In genomic region chr14:49853158-49853477, GRCh38 we compare ENCODE assay signal across 8 cellular contexts. TPM values are rescaled to one million over a fixed set of nuclear protein-coding genes. Genes with fewer than 3 reads are reported as not detected.
A peak's percentile ranks its signal among the peaks of the same experiment; 100 is the strongest.
DNase-seq lines count a peak whose midpoint lies in the region; ATAC-seq and TF ChIP-seq lines count a peak whose summit lies in the region.

No MANE protein-coding gene starts in this region.

- H3F3A ChIP-seq in OCI-LY1 (ENCODE audit: insufficient read depth, low read length), result peaks cover 3% of the 10 kb centered on the region; the same call in 1 of the 2 replicates

- H2AFZ ChIP-seq in OCI-LY1 (ENCODE audit: low read length) (peak overlapping the region; percentile 88), parathyroid adenoma (peak overlapping the region; percentile 96)

- peaks cover 4% of the 10 kb centered on the region for H3K36me3 Mint-ChIP-seq in activated naive CD4-positive, alpha-beta T cell treated with anti-CD3 and anti-CD28 coated beads, Interleukin-2, amount 50 U/mL, for 24 hours

- H3K36me3 ChIP-seq in OCI-LY1 (ENCODE audit: insufficient read depth, low read length) (peaks cover 21% of the 10 kb centered on the region), esophagus (ENCODE audit: control insufficient read depth in 2 of 2, insufficient read depth in 2 of 2, low read length in 1 of 2) (no peaks in the 10 kb centered on the region), parathyroid adenoma (ENCODE audit: control insufficient read depth, insufficient read depth, low read length) (no peaks in the 10 kb centered on the region)

- peaks cover 40% of the 10 kb centered on the region for H3K4me1 Mint-ChIP-seq in activated naive CD4-positive, alpha-beta T cell treated with anti-CD3 and anti-CD28 coated beads, Interleukin-2, amount 50 U/mL, for 24 hours

- H4K20me1 ChIP-seq in OCI-LY1 (ENCODE audit: insufficient read depth, low read length), result no peaks in the 10 kb centered on the region

- DNase-seq in activated naive CD4-positive, alpha-beta T cell treated with Interleukin-2 at 50 U/mL for 16 hours, result no peak
- no peak for DNase-seq in activated CD4-positive, CD25-positive, alpha-beta regulatory T cell treated with anti-CD3 and anti-CD28 coated beads, Interleukin-2, amount 50 U/mL, for 72 hours
- DNase-seq in AML-193 (lab: John Stamatoyannopoulos, UW), result no peak

- TF ChIP-seq CTCF in OCI-LY1 (IDR thresholded peaks at IDR 0.05; ENCODE audit: low read length) (no peak; the same call in 1 of the 2 replicates), parathyroid adenoma (IDR thresholded peaks at IDR 0.05) (peak; percentile 5)

- H3K4me3 Mint-ChIP-seq in activated naive CD4-positive, alpha-beta T cell treated with anti-CD3 and anti-CD28 coated beads, Interleukin-2, amount 50 U/mL, for 24 hours, result peak overlapping the region; percentile 98

- H3K9ac ChIP-seq in OCI-LY1 (ENCODE audit: low read length), result peak overlapping the region; percentile 85; the same call in 1 of the 2 replicates
- peak overlapping the region; percentile 32 for H3K9ac ChIP-seq in parathyroid adenoma

- no peaks in the 10 kb centered on the region for H3K27me3 ChIP-seq in OCI-LY1 (ENCODE audit: insufficient read depth, low read length)
- H3K27me3 ChIP-seq in esophagus (ENCODE audit: control insufficient read depth in 1 of 2, insufficient read depth in 2 of 2, low read length in 2 of 2), result no peaks in the 10 kb centered on the region
- no peaks in the 10 kb centered on the region for H3K27me3 ChIP-seq in parathyroid adenoma (ENCODE audit: control insufficient read depth, insufficient read depth, low read length)

- H3K27ac ChIP-seq in OCI-LY1 (ENCODE audit: low read depth, low read length, poor library complexity, severe bottlenecking), result peak overlapping the region; percentile 74
- H3K27ac ChIP-seq in esophagus (ENCODE audit: low read depth in 2 of 2, low read length in 1 of 2), result peak overlapping the region; percentile 89 to 96
- H3K27ac ChIP-seq in parathyroid adenoma, result peak overlapping the region; percentile 83

- H3K9me2 ChIP-seq in OCI-LY1 (ENCODE audit: low read depth, low read length), result no peaks in the 10 kb centered on the region

- H3K9me3 ChIP-seq in OCI-LY1 (ENCODE audit: low read length) (no peaks in the 10 kb centered on the region), esophagus (ENCODE audit: control insufficient read depth in 2 of 2, insufficient read depth in 1 of 2, low read depth in 1 of 2, low read length in 1 of 2) (no peaks in the 10 kb centered on the region), parathyroid adenoma (ENCODE audit: control insufficient read depth, low read length) (no peaks in the 10 kb centered on the region)

- H3K4me2 ChIP-seq in OCI-LY1 (ENCODE audit: low read length), result peak overlapping the region; percentile 74
- H3K4me2 ChIP-seq in parathyroid adenoma (ENCODE audit: low read length), result peak overlapping the region; percentile 82

- 0 to 1% methylated on average over 14 of the region's 14 CpGs for WGBS in esophagus, 2 donors

- ATAC-seq in GM21360 (IDR thresholded peaks at IDR 0.05; ENCODE audit: unreplicated experiment), result no peak

- H3K4me1 ChIP-seq in OCI-LY1 (ENCODE audit: insufficient read depth, low read length, severe bottlenecking) (peaks cover 26% of the 10 kb centered on the region), esophagus (ENCODE audit: control insufficient read depth in 2 of 2, insufficient read depth in 2 of 2, low read length in 1 of 2) (no peaks in the 10 kb centered on the region), parathyroid adenoma (peaks cover 8% of the 10 kb centered on the region)

- peak overlapping the region; percentile 100 for H3K27ac Mint-ChIP-seq in activated naive CD4-positive, alpha-beta T cell treated with anti-CD3 and anti-CD28 coated beads, Interleukin-2, amount 50 U/mL, for 24 hours

- H3K79me2 ChIP-seq in OCI-LY1 (ENCODE audit: insufficient read depth, low read length), result peaks cover 18% of the 10 kb centered on the region
- H3K79me2 ChIP-seq in parathyroid adenoma, result peaks cover 28% of the 10 kb centered on the region

- peak overlapping the region; percentile 87 for H3K4me3 ChIP-seq in OCI-LY1 (ENCODE audit: low read depth, low read length, poor library complexity, severe bottlenecking)
- H3K4me3 ChIP-seq in esophagus (ENCODE audit: low read depth in 1 of 2, low read length in 2 of 2), result peak overlapping the region; percentile 79 to 88
- H3K4me3 ChIP-seq in parathyroid adenoma (ENCODE audit: low read depth, low read length), result peak overlapping the region; percentile 70

- H3K9me3 Mint-ChIP-seq in activated naive CD4-positive, alpha-beta T cell treated with anti-CD3 and anti-CD28 coated beads, Interleukin-2, amount 50 U/mL, for 24 hours, result no peaks in the 10 kb centered on the region

- H3K27me3 Mint-ChIP-seq in activated naive CD4-positive, alpha-beta T cell treated with anti-CD3 and anti-CD28 coated beads, Interleukin-2, amount 50 U/mL, for 24 hours, result no peaks in the 10 kb centered on the region

RNA-seq across cellular contexts. Expression of gene NEMF, which starts 0.5 kb away (rescaled TPM):
- polyA plus RNA-seq in esophagus, result 10 to 100 TPM; 19.9 to 40.2 TPM

RNA-seq across cellular contexts. Expression of gene ARF6, which starts 39.8 kb away (rescaled TPM):
- polyA plus RNA-seq in esophagus, result 100 to 1,000 TPM in 1 of 2 donors, 10 to 100 TPM in 1; 80.9 to 112 TPM
